In genomic region chr9:129610473-129611301, GRCh38 we compare ENCODE assay signal across 8 cellular contexts. TPM values are rescaled to one million over a fixed set of nuclear protein-coding genes. Genes with fewer than 3 reads are reported as not detected.
DNase-seq lines count a peak whose midpoint lies in the region; ATAC-seq and TF ChIP-seq lines count a peak whose summit lies in the region.

No MANE protein-coding gene starts in this region.

- no peaks in the 10 kb centered on the region for H3K36me3 Mint-ChIP-seq in activated B cell treated with CpG ODN at 0.5 μM for 24 hours (ENCODE audit: low read depth)

- H3K4me1 Mint-ChIP-seq in activated B cell treated with CpG ODN at 0.5 μM for 24 hours = peaks cover 24% of the 10 kb centered on the region

- no peak overlapping the region for H3K27ac ChIP-seq in mammary epithelial cell (ENCODE audit: insufficient read depth, low read depth, low read length)

- H3K4me3 Mint-ChIP-seq in activated B cell treated with CpG ODN at 0.5 μM for 24 hours = peak overlapping the region; percentile 81

- peak overlapping the region; percentile 100 for H3K4me2 ChIP-seq in mammary epithelial cell (ENCODE audit: insufficient read depth, low read depth, low read length)

- in situ Hi-C loops in mammary epithelial cell (cut with MboI; ENCODE audit: low sequenced_read_pairs in 2 of 2) = loop anchor here in 1 of 2 donors (5.0 to 25.0 kb wide), 3 partner anchors 273 to 478 kb away; partner anchors contain the start of gene IER5L

- intact Hi-C loops in activated B cell treated with CpG ODN at 0.5 μM for 24 hours (cut with micrococcal nuclease) = loop anchor here (1.0 kb wide), 6 partner anchors 14 to 479 kb away; partner anchors contain the start of gene ASB6
- intact Hi-C loops in mammary epithelial cell (cut with micrococcal nuclease) = loop anchor here (1.0 to 5.0 kb wide), 9 partner anchors 14 to 758 kb away; no protein-coding TSS in a partner anchor

- DNase-seq in BJ (ENCODE audit: low read depth) = no peak
- DNase-seq in NCI-H1105 (lab: John Stamatoyannopoulos, UW) = peak; percentile 43
- peak; percentile 75 for DNase-seq in activated B cell treated with CpG ODN at 0.5 μM for 24 hours
- DNase-seq in mammary epithelial cell = peak; percentile 37
- DNase-seq in iPS-NIHi7 (ENCODE audit: extremely low spot score) = peak; percentile 86
- DNase-seq in stimulated activated CD4-positive, alpha-beta T cell treated with anti-CD3 and anti-CD28 coated beads, Interleukin-12 subunit alpha, Interleukin-12 subunit beta, amount 100 ng/mL, for 24 hours (ENCODE audit: low read depth in 2 of 2) = peak; percentile 40 to 66

- 3% methylated on average over 28 of the region's 66 CpGs for WGBS in mammary epithelial cell (ENCODE audit: low coverage, missing lambda C conversion rate)

- H3K27me3 ChIP-seq in BJ (ENCODE audit: control insufficient read depth, insufficient read depth, low read length) = no peaks in the 10 kb centered on the region
- H3K27me3 ChIP-seq in mammary epithelial cell (ENCODE audit: insufficient read depth, low read length) = no peaks in the 10 kb centered on the region

- no TSS peak for BruUV-seq in mammary epithelial cell (replicated peaks; lab: Mats Ljungman, UMichigan)

- H3K9me3 Mint-ChIP-seq in activated B cell treated with CpG ODN at 0.5 μM for 24 hours = no peaks in the 10 kb centered on the region

- no peaks in the 10 kb centered on the region for H3K9me3 ChIP-seq in mammary epithelial cell (replicated peaks; ENCODE audit: insufficient read depth, low read length)

- peaks cover 22% of the 10 kb centered on the region for H3K4me1 ChIP-seq in mammary epithelial cell (ENCODE audit: insufficient read depth, low read length)

- CTCF ChIA-PET in BJ (lab: Yijun Ruan, JAX) (interaction anchor here (0.5 to 3.1 kb wide), 37 partner anchors 12 to 498 kb away, joined by 3 to 37 read pairs (median 4); partner anchors contain the start of genes C9orf50 and NTMT1), activated B cell treated with CpG ODN at 0.5 μM for 24 hours (lab: Charles Lee) (interaction anchor here (0.5 to 4.2 kb wide), 17 partner anchors 9 to 530 kb away, joined by 3 to 49 read pairs (median 5); partner anchors contain the start of gene DOLPP1), mammary epithelial cell (lab: Charles Lee; ENCODE audit: low non-redundant PET) (interaction anchor here (0.9 to 1.1 kb wide), 2 partner anchors 14 to 471 kb away, joined by 4 read pairs; no protein-coding TSS in a partner anchor)

- dilution Hi-C loops in mammary epithelial cell (cut with HindIII; ENCODE audit: low sequenced_read_pairs) = loop anchor here (25.0 kb wide), 1 partner anchor 273 kb away; no protein-coding TSS in a partner anchor

- peak overlapping the region; percentile 82 for H2AFZ ChIP-seq in mammary epithelial cell (ENCODE audit: low read depth, low read length)

- POLR2A ChIA-PET in BJ (lab: Charles Lee) = no interaction called here
- POLR2A ChIA-PET in activated B cell treated with CpG ODN at 0.5 μM for 24 hours (lab: Charles Lee) = interaction anchor here (0.5 to 1.5 kb wide), 9 partner anchors 9 to 472 kb away, joined by 3 to 26 read pairs (median 5); partner anchors contain the start of genes C9orf50 and IER5L

- no peaks in the 10 kb centered on the region for H3K79me2 ChIP-seq in mammary epithelial cell (ENCODE audit: insufficient read depth, low read length)

- peak overlapping the region; percentile 41 for H3K27ac Mint-ChIP-seq in activated B cell treated with CpG ODN at 0.5 μM for 24 hours

- no peaks in the 10 kb centered on the region for H3K36me3 ChIP-seq in BJ (ENCODE audit: control insufficient read depth, insufficient read depth, low read length)
- H3K36me3 ChIP-seq in mammary epithelial cell (ENCODE audit: insufficient read depth, low read length) = no peaks in the 10 kb centered on the region

- no peaks in the 10 kb centered on the region for H4K20me1 ChIP-seq in mammary epithelial cell (ENCODE audit: insufficient read depth, low read length)

- peak overlapping the region; percentile 56 for H3K9ac ChIP-seq in mammary epithelial cell (ENCODE audit: insufficient read depth, low read length)

- peak; percentile 54 for ATAC-seq in GM19372 (IDR thresholded peaks at IDR 0.05; ENCODE audit: low read depth, unreplicated experiment)
- ATAC-seq in activated B cell treated with CpG ODN at 0.5 μM for 24 hours (ENCODE audit: low read depth) = peak; percentile 82
- ATAC-seq in GM21723 (IDR thresholded peaks at IDR 0.05; ENCODE audit: unreplicated experiment) = no peak

- peaks cover 2% of the 10 kb centered on the region for H3K27me3 Mint-ChIP-seq in activated B cell treated with CpG ODN at 0.5 μM for 24 hours

- peak; percentile 90 for TF ChIP-seq CTCF in BJ (IDR thresholded peaks at IDR 0.05; ENCODE audit: insufficient read depth, low read depth, low read length)
- TF ChIP-seq CTCF in activated B cell treated with CpG ODN at 0.5 μM for 24 hours (IDR thresholded peaks at IDR 0.05) = peak; percentile 37
- peak; percentile 80 to 81 for TF ChIP-seq CTCF in mammary epithelial cell (conservative IDR thresholded peaks at IDR 0.05 in 1 of 2, IDR thresholded peaks at IDR 0.05 in 1 of 2; ENCODE audit: extremely low read depth in 1 of 2, insufficient read depth in 1 of 2, low read depth in 1 of 2, low read length in 2 of 2)

- H3K4me3 ChIP-seq in BJ (ENCODE audit: low read depth, low read length) = peak overlapping the region; percentile 51
- peak overlapping the region; percentile 52 to 62 (median 55) for H3K4me3 ChIP-seq in mammary epithelial cell (replicated peaks in 1 of 3; ENCODE audit: insufficient read depth in 1 of 3, low read depth in 2 of 3, low read length in 3 of 3)

RNA-seq across cellular contexts. Expression of gene C9orf50, which starts 10.2 kb away (rescaled TPM):
- polyA plus RNA-seq in BJ (2011; rRNA removed) = 0.20 and 0.21 TPM in 2 replicates
- polyA minus RNA-seq in BJ (2011; rRNA and poly(A)+ RNA removed) = 0.09 TPM in 1 of 2 replicates, not detected in the other
- total RNA-seq in activated B cell treated with CpG ODN at 0.5 μM for 24 hours = not detected in 2 replicates
- total RNA-seq in mammary epithelial cell = not detected
- polyA plus RNA-seq in mammary epithelial cell = not detected
- polyA minus RNA-seq in mammary epithelial cell = not detected

RNA-seq across cellular contexts. Expression of gene NTMT1, which starts 15.3 kb away (rescaled TPM):
- polyA plus RNA-seq in BJ (2011; rRNA removed) = 77.1 and 96.3 TPM in 2 replicates
- 24.0 and 39.5 TPM in 2 replicates for polyA minus RNA-seq in BJ (2011; rRNA and poly(A)+ RNA removed)
- 33.1 and 40.1 TPM in 2 replicates for total RNA-seq in activated B cell treated with CpG ODN at 0.5 μM for 24 hours
- 10 to 100 TPM; 15.0 to 44.6 TPM for total RNA-seq in mammary epithelial cell
- polyA plus RNA-seq in mammary epithelial cell = 59.9 TPM
- 49.3 TPM for polyA minus RNA-seq in mammary epithelial cell

RNA-seq across cellular contexts. Expression of gene ASB6, which starts 31.3 kb away (rescaled TPM):
- polyA plus RNA-seq in BJ (2011; rRNA removed) (13.1 and 23.2 TPM in 2 replicates), mammary epithelial cell (25.2 TPM)
- 6.7 and 10.5 TPM in 2 replicates for polyA minus RNA-seq in BJ (2011; rRNA and poly(A)+ RNA removed)
- total RNA-seq in activated B cell treated with CpG ODN at 0.5 μM for 24 hours (18.9 and 20.1 TPM in 2 replicates), mammary epithelial cell (10 to 100 TPM; 21.4 to 28.2 TPM)
- 8.7 TPM for polyA minus RNA-seq in mammary epithelial cell

RNA-seq across cellular contexts. Expression of gene PRRX2, which starts 54.8 kb away (rescaled TPM):
- polyA plus RNA-seq in BJ (2011; rRNA removed) = 20.4 and 37.4 TPM in 2 replicates
- 8.9 and 9.5 TPM in 2 replicates for polyA minus RNA-seq in BJ (2011; rRNA and poly(A)+ RNA removed)
- not detected in 2 replicates for total RNA-seq in activated B cell treated with CpG ODN at 0.5 μM for 24 hours
- under 1 TPM in 1 of 2 donors, not detected in 1; 0.33 TPM for total RNA-seq in mammary epithelial cell
- polyA plus RNA-seq in mammary epithelial cell = not detected
- polyA minus RNA-seq in mammary epithelial cell = not detected

Comparison
In these comparisons a context has a peak if more than half of its experiments do, and no peak if none do; other contexts are left out.
1. CTCF ChIP-seq: peak in every context shown above with its lines; median percentile 90 in BJ; 80 in mammary epithelial cell; 37 in activated B cell treated with CpG ODN at 0.5 μM for 24 hours.